ENCODE assay signal across 9 cellular contexts in genomic region chr1:46180082-46180616, GRCh38. TPM values are rescaled to one million over a fixed set of nuclear protein-coding genes. Genes with fewer than 3 reads are reported as not detected.
DNase-seq lines count a peak whose midpoint lies in the region; ATAC-seq and TF ChIP-seq lines count a peak whose summit lies in the region.
"Had no signal": no experiment of that assay in that cellular context is flagged by ENCODE, and none has a peak within 500 bp of the region (broad histone marks: within the 10 kb centered on the region; RNA-seq: fewer than 3 reads in every experiment).

No MANE protein-coding gene starts in this region.

- TF ChIP-seq CTCF in right atrium auricular region (IDR thresholded peaks at IDR 0.05) (no peak), OCI-LY1 (IDR thresholded peaks at IDR 0.05; ENCODE audit: low read length) (peak; percentile 22; the same call in 1 of the 2 replicates), vagina (IDR thresholded peaks at IDR 0.05) (no peak), spleen (IDR thresholded peaks at IDR 0.05 in 8 of 11, conservative IDR thresholded peaks at IDR 0.05 in 3 of 11) (no peak)

- no peaks in the 10 kb centered on the region for H3K9me2 ChIP-seq in OCI-LY1 (ENCODE audit: low read depth, low read length)

- peak; percentile 8 for ATAC-seq in left ventricle myocardium superior
- no peak for ATAC-seq in HG03439 (IDR thresholded peaks at IDR 0.05; ENCODE audit: unreplicated experiment)

- H3K79me2 ChIP-seq in OCI-LY1 (ENCODE audit: insufficient read depth, low read length), result no peaks in the 10 kb centered on the region

- H3K4me1 ChIP-seq in right atrium auricular region (peaks cover 0 to 63% of the 10 kb centered on the region in 2 donors), OCI-LY1 (ENCODE audit: insufficient read depth, low read length, severe bottlenecking) (no peaks in the 10 kb centered on the region), vagina (peaks cover 56% of the 10 kb centered on the region), spleen (peaks cover 12 to 72% (median 42%) of the 10 kb centered on the region in 6 donors)

- H3K9ac ChIP-seq in OCI-LY1 (ENCODE audit: low read length), result no peak overlapping the region

- H3K4me3 ChIP-seq in right atrium auricular region (no peak overlapping the region), OCI-LY1 (ENCODE audit: low read depth, low read length, poor library complexity, severe bottlenecking) (no peak overlapping the region), vagina (no peak overlapping the region), spleen (no peak overlapping the region)

- no peaks in the 10 kb centered on the region for H3K36me3 ChIP-seq in right atrium auricular region
- H3K36me3 ChIP-seq in OCI-LY1 (ENCODE audit: insufficient read depth, low read length), result no peaks in the 10 kb centered on the region
- no peaks in the 10 kb centered on the region for H3K36me3 ChIP-seq in vagina
- H3K36me3 ChIP-seq in spleen, result no peaks in the 10 kb centered on the region

- H3K9me3 ChIP-seq in right atrium auricular region (no peaks in the 10 kb centered on the region), OCI-LY1 (ENCODE audit: low read length) (no peaks in the 10 kb centered on the region), vagina (no peaks in the 10 kb centered on the region), spleen (no peaks in the 10 kb centered on the region)

- DNase-seq in left ventricle myocardium superior (no peak), right atrium auricular region (ENCODE audit: low spot score) (no peak), globus pallidus (ENCODE audit: low spot score) (peak; percentile 49), vagina (ENCODE audit: extremely low spot score in 2 of 2) (no peak), spleen (no peak)
- DNase-seq in activated CD8-positive, alpha-beta memory T cell treated with anti-CD3 and anti-CD28 coated beads for 24 hours, result no peak

- H3K27me3 ChIP-seq in right atrium auricular region (no peaks in the 10 kb centered on the region), OCI-LY1 (ENCODE audit: insufficient read depth, low read length) (no peaks in the 10 kb centered on the region), vagina (no peaks in the 10 kb centered on the region), spleen (replicated peaks in 1 of 7) (peaks cover 0 to 5% (median 0%) of the 10 kb centered on the region in 7 donors)

- 59 to 74% (median 66%) methylated on average over 11 to 12 of the region's 12 CpGs for WGBS in spleen, 5 donors

- H3F3A ChIP-seq in OCI-LY1 (ENCODE audit: insufficient read depth, low read length), result no peaks in the 10 kb centered on the region

- H3K27ac ChIP-seq in right atrium auricular region (no peak overlapping the region), OCI-LY1 (ENCODE audit: low read depth, low read length, poor library complexity, severe bottlenecking) (no peak overlapping the region), vagina (peak overlapping the region; percentile 78), spleen (peak overlapping the region in 1 of 8 donors; percentile 60)

- no peak overlapping the region for H3K4me2 ChIP-seq in OCI-LY1 (ENCODE audit: low read length)

- no peak for TF ChIP-seq POLR2A in vagina (IDR thresholded peaks at IDR 0.05)
- no peak for TF ChIP-seq POLR2A in spleen (IDR thresholded peaks at IDR 0.05)

- intact Hi-C loops in left ventricle myocardium superior (cut with micrococcal nuclease), result no loop called here
- intact Hi-C loops in vagina (cut with DNase I), result loop anchor here (2.0 kb wide), 1 partner anchor 143 kb away; no protein-coding TSS in a partner anchor
- intact Hi-C loops in spleen (cut with DNase I; ENCODE audit: low total_unique reads), result no loop called here

- H2AFZ ChIP-seq in OCI-LY1 (ENCODE audit: low read length), result no peak overlapping the region

- H4K20me1 ChIP-seq in OCI-LY1 (ENCODE audit: insufficient read depth, low read length), result no peaks in the 10 kb centered on the region

RNA-seq across cellular contexts. Expression of gene P3R3URF, which starts 3.9 kb away (rescaled TPM):
- total RNA-seq in left ventricle myocardium superior, result not detected
- not detected for total RNA-seq in right atrium auricular region
- not detected for total RNA-seq in vagina
- total RNA-seq in spleen, result not detected
- not detected for polyA plus RNA-seq in spleen
- total RNA-seq: fibroblast of villous mesenchyme had no signal

RNA-seq across cellular contexts. Expression of gene TSPAN1, which starts 5.3 kb away (rescaled TPM):
- total RNA-seq in left ventricle myocardium superior (0.72 TPM), right atrium auricular region (1 to 10 TPM; 2.0 to 2.3 TPM), vagina (3.9 TPM), spleen (1 to 10 TPM in 4 of 7 donors, under 1 TPM in 1, not detected in 2; 0.85 to 3.2 (median 1.6) TPM)
- 1 to 10 TPM in 2 of 3 donors, under 1 TPM in 1; 0.96 to 2.2 (median 1.4) TPM for polyA plus RNA-seq in spleen

RNA-seq across cellular contexts. Expression of gene POMGNT1, which starts 18.1 kb away (rescaled TPM):
- total RNA-seq in left ventricle myocardium superior (137 TPM), right atrium auricular region (10 to 100 TPM; 57.0 to 87.8 TPM), vagina (28.5 TPM), spleen (10 to 100 TPM; 29.8 to 59.5 (median 32.8) TPM)
- polyA plus RNA-seq in spleen, result 10 to 100 TPM; 21.6 to 38.0 (median 31.3) TPM

RNA-seq across cellular contexts. Expression of gene LURAP1, which starts 23.0 kb away (rescaled TPM):
- total RNA-seq in left ventricle myocardium superior (7.6 TPM), right atrium auricular region (1 to 10 TPM; 4.1 to 9.1 TPM), vagina (14.0 TPM), spleen (10 to 100 TPM in 1 of 7 donors, 1 to 10 TPM in 6; 3.4 to 13.4 (median 3.7) TPM)
- polyA plus RNA-seq in spleen, result 1 to 10 TPM in 1 of 3 donors, under 1 TPM in 2; 0.73 to 2.0 (median 0.87) TPM

RNA-seq across cellular contexts. Expression of gene PIK3R3, which starts 47.7 kb away (rescaled TPM):
- total RNA-seq in left ventricle myocardium superior, result 26.2 TPM
- 10 to 100 TPM; 24.3 to 35.3 TPM for total RNA-seq in right atrium auricular region
- total RNA-seq in vagina, result 27.0 TPM
- 10 to 100 TPM; 22.2 to 45.9 (median 29.1) TPM for total RNA-seq in spleen
- polyA plus RNA-seq in spleen, result 1 to 10 TPM; 3.1 to 8.2 (median 7.2) TPM
